1 cellular context compared by ENCODE assay signal in genomic region chr4:57109847-57110634, GRCh38.
TF ChIP-seq lines count a peak whose summit lies in the region.

Gene IGFBP7 (minus strand): TSS chr4:57110385. CDS start chr4:57110351, 34 bp downstream.

TF ChIP-seq in H1, 55 proteins besides CTCF, POLR2A, EP300 and RAD21 (continued from another document):
- peak; percentile 40; the same call in 1 of the 2 replicates for TF ChIP-seq EGR1 (IDR thresholded peaks at IDR 0.05; ENCODE audit: borderline replicate concordance, low read depth, low read length)
TF ChIP-seq in H1: peak in this region for 6.
